Comparison of ENCODE assay signal across 8 cellular contexts in genomic region chr3:42804831-42805821, GRCh38. TPM values are rescaled to one million over a fixed set of nuclear protein-coding genes. Genes with fewer than 3 reads are reported as not detected.
DNase-seq lines count a peak whose midpoint lies in the region; ATAC-seq and TF ChIP-seq lines count a peak whose summit lies in the region.

No MANE protein-coding gene starts in this region.

- H3K36me3 ChIP-seq in MG63 (no peaks in the 10 kb centered on the region; the same call in 1 of the 2 replicates), lower lobe of right lung (no peaks in the 10 kb centered on the region), thyroid gland (no peaks in the 10 kb centered on the region)

- no peak for TF ChIP-seq POLR2A in thyroid gland (IDR thresholded peaks at IDR 0.05)

- H3K27ac ChIP-seq in coronary artery (peak overlapping the region; percentile 97 to 98), lower lobe of right lung (peak overlapping the region; percentile 92), thyroid gland (peak overlapping the region; percentile 96 to 98 (median 97))

- peaks cover 42% of the 10 kb centered on the region for H3K4me1 ChIP-seq in lower lobe of right lung
- H3K4me1 ChIP-seq in thyroid gland = peaks cover 26 to 28% of the 10 kb centered on the region in 2 donors

- TF ChIP-seq CTCF in coronary artery (IDR thresholded peaks at IDR 0.05) (no peak), lower lobe of right lung (IDR thresholded peaks at IDR 0.05) (no peak), thyroid gland (IDR thresholded peaks at IDR 0.05) (no peak)

- peak; percentile 4 to 18 for ATAC-seq in lower lobe of right lung

- WGBS in thyroid gland, 2 donors = 29 to 40% methylated on average over 36 of the region's 36 CpGs

- H3K27me3 ChIP-seq in MG63 = no peaks in the 10 kb centered on the region
- H3K27me3 ChIP-seq in lower lobe of right lung (ENCODE audit: low read depth) = no peaks in the 10 kb centered on the region
- H3K27me3 ChIP-seq in thyroid gland = no peaks in the 10 kb centered on the region

- H3K4me3 ChIP-seq in MG63 (peak overlapping the region; percentile 75), coronary artery (peak overlapping the region; percentile 93), lower lobe of right lung (peak overlapping the region; percentile 82), thyroid gland (replicated peaks in 1 of 3) (peak overlapping the region; percentile 27 to 77 (median 44))

- DNase-seq in stimulated activated CD4-positive, alpha-beta T cell treated with anti-CD3 and anti-CD28 coated beads, Interleukin-1b, Interleukin-23, amount 100 ng/mL, for 48 hours = peak; percentile 3
- no peak for DNase-seq in stimulated activated CD4-positive, alpha-beta T cell treated with anti-CD3 and anti-CD28 coated beads, Interleukin-12 subunit alpha, Interleukin-12 subunit beta, amount 100 ng/mL, for 4 hours
- no peak for DNase-seq in MG63
- peak; percentile 75 for DNase-seq in coronary artery (ENCODE audit: low spot score)
- peak; percentile 59 for DNase-seq in lower lobe of right lung
- DNase-seq in thyroid gland = no peak
- DNase-seq in NCI-H1930 (lab: John Stamatoyannopoulos, UW) = no peak
- no peak for DNase-seq in NCI-H1694 (lab: John Stamatoyannopoulos, UW)

- intact Hi-C loops in lower lobe of right lung (cut with DNase I) (no loop called here), thyroid gland (cut with DNase I) (no loop called here)

- H3K9me3 ChIP-seq in MG63 (no peaks in the 10 kb centered on the region), lower lobe of right lung (no peaks in the 10 kb centered on the region), thyroid gland (no peaks in the 10 kb centered on the region)

RNA-seq across cellular contexts. Expression of gene HIGD1A, which starts 0.8 kb away (rescaled TPM):
- total RNA-seq in MG63 (2014; rRNA removed; shearing (Covaris generic); ENCODE audit: low replicate concordance) = 93.8 and 116 TPM in 2 replicates
- total RNA-seq in lower lobe of right lung (83.8 TPM), thyroid gland (100 to 1,000 TPM; 171 to 217 (median 211) TPM)

RNA-seq across cellular contexts. Expression of gene ACKR2, which starts 4.1 kb away (rescaled TPM):
- total RNA-seq in MG63 (2014; rRNA removed; shearing (Covaris generic); ENCODE audit: low replicate concordance) = not detected in 2 replicates
- 5.3 TPM for total RNA-seq in lower lobe of right lung
- total RNA-seq in thyroid gland = 10 to 100 TPM in 2 of 4 donors, 1 to 10 TPM in 2; 5.6 to 15.3 (median 10.7) TPM

RNA-seq across cellular contexts. Expression of gene CCDC13, which starts 32.1 kb away (rescaled TPM):
- total RNA-seq in MG63 (2014; rRNA removed; shearing (Covaris generic); ENCODE audit: low replicate concordance) = 0.59 and 10.2 TPM in 2 replicates
- total RNA-seq in lower lobe of right lung (2.5 TPM), thyroid gland (1 to 10 TPM; 4.0 to 7.7 (median 6.0) TPM)

Comparison
In these comparisons a context has a peak if more than half of its experiments do, and no peak if none do; other contexts are left out.
1. DNase-seq: peak in stimulated activated CD4-positive, alpha-beta T cell treated with anti-CD3 and anti-CD28 coated beads, Interleukin-1b, Interleukin-23, amount 100 ng/mL, for 48 hours (single experiment), coronary artery (single experiment) and lower lobe of right lung (single experiment); none in stimulated activated CD4-positive, alpha-beta T cell treated with anti-CD3 and anti-CD28 coated beads, Interleukin-12 subunit alpha, Interleukin-12 subunit beta, amount 100 ng/mL, for 4 hours (single experiment), MG63 (single experiment), thyroid gland (0 of 2), NCI-H1930 (0 of 2) and NCI-H1694 (single experiment).
2. Peak in every context shown above with its lines, with median percentiles within 50 percentile points of each other: H3K4me3 ChIP-seq and H3K27ac ChIP-seq.